Comparison of ENCODE assay signal across 14 cellular contexts in genomic region chr17:66715076-66715675, GRCh38.
DNase-seq lines count a peak whose midpoint lies in the region; ATAC-seq, FAIRE-seq and TF ChIP-seq lines count a peak whose summit lies in the region.
"Had no signal": no experiment of that assay in that cellular context is flagged by ENCODE, and none has a peak within 500 bp of the region (broad histone marks: within the 10 kb centered on the region; RNA-seq: fewer than 3 reads in every experiment).

No MANE protein-coding gene starts in this region.

- no peaks in the 10 kb centered on the region for H4K20me1 ChIP-seq in GM23248 (ENCODE audit: insufficient read depth)

- no peak overlapping the region for H3K4me3 Mint-ChIP-seq in activated naive CD4-positive, alpha-beta T cell treated with anti-CD3 and anti-CD28 coated beads, Interleukin-2, amount 10 ng/mL, durations not matched to agents 7 days and 5 days
- H3K4me3 Mint-ChIP-seq: CD8-positive, alpha-beta T cell; central memory CD8-positive, alpha-beta T cell had no signal

- H3F3A ChIP-seq in GM23248 (ENCODE audit: insufficient read depth) = no peaks in the 10 kb centered on the region

- H3K4me1 ChIP-seq in mucosa of rectum (ENCODE audit: control insufficient read depth in 2 of 2, insufficient read depth in 2 of 2, low read length in 2 of 2) (peaks cover 26 to 46% of the 10 kb centered on the region in 2 donors), tibial nerve (peaks cover 0 to 49% (median 8%) of the 10 kb centered on the region in 4 donors), GM23248 (ENCODE audit: insufficient read depth) (no peaks in the 10 kb centered on the region)

- CTCF ChIA-PET in activated naive CD4-positive, alpha-beta T cell treated with anti-CD3 and anti-CD28 coated beads, Interleukin-2, amount 10 ng/mL, durations not matched to agents 7 days and 5 days (lab: Charles Lee) = interaction anchor here (0.6 to 1.9 kb wide), 4 partner anchors 12 to 187 kb away, joined by 3 to 4 read pairs (median 3); no protein-coding TSS in a partner anchor

- no peaks in the 10 kb centered on the region for H3K9me3 Mint-ChIP-seq in activated naive CD4-positive, alpha-beta T cell treated with anti-CD3 and anti-CD28 coated beads, Interleukin-2, amount 50 U/mL, for 72 hours
- H3K9me3 Mint-ChIP-seq in activated naive CD4-positive, alpha-beta T cell treated with anti-CD3 and anti-CD28 coated beads, Interleukin-2, amount 10 ng/mL, durations not matched to agents 7 days and 5 days = no peaks in the 10 kb centered on the region
- H3K9me3 Mint-ChIP-seq: CD8-positive, alpha-beta T cell; central memory CD8-positive, alpha-beta T cell had no signal

- no peak for TF ChIP-seq CTCF in tibial nerve (IDR thresholded peaks at IDR 0.05)

- H3K4me2 ChIP-seq in GM23248 (ENCODE audit: unreplicated experiment) = no peak overlapping the region

- no peak for TF ChIP-seq EP300 in tibial nerve (IDR thresholded peaks at IDR 0.05)

- FAIRE-seq in urothelium cell line (lab: Jason Lieb, UNC) = no peak
- FAIRE-seq: endometrium had no signal

- H3K27ac Mint-ChIP-seq in activated naive CD4-positive, alpha-beta T cell treated with anti-CD3 and anti-CD28 coated beads, Interleukin-2, amount 50 U/mL, for 72 hours = peak overlapping the region; percentile 71 to 94
- H3K27ac Mint-ChIP-seq in activated naive CD4-positive, alpha-beta T cell treated with anti-CD3 and anti-CD28 coated beads, Interleukin-2, amount 10 ng/mL, durations not matched to agents 7 days and 5 days = no peak overlapping the region

- H3K36me3 Mint-ChIP-seq in activated naive CD4-positive, alpha-beta T cell treated with anti-CD3 and anti-CD28 coated beads, Interleukin-2, amount 50 U/mL, for 72 hours = peaks cover 0 to 13% of the 10 kb centered on the region in 2 donors
- H3K36me3 Mint-ChIP-seq in activated naive CD4-positive, alpha-beta T cell treated with anti-CD3 and anti-CD28 coated beads, Interleukin-2, amount 10 ng/mL, durations not matched to agents 7 days and 5 days = peaks cover 34% of the 10 kb centered on the region

- H3K27ac ChIP-seq in mucosa of rectum (ENCODE audit: low read depth in 2 of 2, low read length in 2 of 2) (peak overlapping the region; percentile 84 to 90), tibial nerve (peak overlapping the region in 3 of 4 donors; percentile 45 to 78 (median 77)), GM23248 (no peak overlapping the region)

- in situ Hi-C loops in GM23248 (cut with MboI) = no loop called here

- peak overlapping the region in 1 of 2 donors; percentile 60 for H3K9ac ChIP-seq in mucosa of rectum (ENCODE audit: low read depth in 1 of 2, low read length in 2 of 2)
- H3K9ac ChIP-seq in GM23248 = no peak overlapping the region

- WGBS in tibial nerve, 2 donors = 38% methylated on average over 11 of the region's 11 CpGs
- WGBS in GM23248 (ENCODE audit: low coverage in 1 of 2, low lambda C conversion rate in 2 of 2, missing lambda C conversion rate in 2 of 2), 2 experiments = 65 to 66% methylated on average over 11 of the region's 11 CpGs

- H3K4me1 Mint-ChIP-seq in activated naive CD4-positive, alpha-beta T cell treated with anti-CD3 and anti-CD28 coated beads, Interleukin-2, amount 10 ng/mL, durations not matched to agents 7 days and 5 days = peaks cover 29% of the 10 kb centered on the region

- H3K36me3 ChIP-seq in mucosa of rectum (ENCODE audit: control insufficient read depth in 2 of 2, insufficient read depth in 2 of 2, low read length in 2 of 2) (no peaks in the 10 kb centered on the region), tibial nerve (peaks cover 0 to 7% (median 0%) of the 10 kb centered on the region in 3 donors), GM23248 (ENCODE audit: low read depth) (no peaks in the 10 kb centered on the region)
- H3K36me3 ChIP-seq: stomach had no signal

- H3K27me3 Mint-ChIP-seq in activated naive CD4-positive, alpha-beta T cell treated with anti-CD3 and anti-CD28 coated beads, Interleukin-2, amount 10 ng/mL, durations not matched to agents 7 days and 5 days = no peaks in the 10 kb centered on the region
- H3K27me3 Mint-ChIP-seq: central memory CD8-positive, alpha-beta T cell had no signal

- H3K9me2 ChIP-seq in GM23248 (ENCODE audit: insufficient read depth) = no peaks in the 10 kb centered on the region

- DNase-seq in activated naive CD4-positive, alpha-beta T cell treated with anti-CD3 and anti-CD28 coated beads, Interleukin-2, amount 50 U/mL, for 72 hours (ENCODE audit: low spot score in 2 of 2) = no peak
- no peak for DNase-seq in activated naive CD4-positive, alpha-beta T cell treated with anti-CD3 and anti-CD28 coated beads, Interleukin-2, amount 10 ng/mL, durations not matched to agents 7 days and 5 days
- peak; percentile 43 for DNase-seq in activated CD8-positive, alpha-beta memory T cell treated with anti-CD3 and anti-CD28 coated beads, Interleukin-2, amount 50 U/mL, for 48 hours
- no peak for DNase-seq in tibial nerve (ENCODE audit: low spot score in 2 of 2)
- no peak for DNase-seq in urothelium cell line (ENCODE audit: low spot score)
- no peak for DNase-seq in GM23248
- DNase-seq: left ventricle myocardium superior, stomach had no signal

- H3K79me2 ChIP-seq in GM23248 (ENCODE audit: insufficient read depth) = no peaks in the 10 kb centered on the region

- H3K4me3 ChIP-seq in mucosa of rectum (ENCODE audit: low read length in 2 of 2) = peak overlapping the region in 1 of 2 donors; percentile 44
- H3K4me3 ChIP-seq in tibial nerve = no peak overlapping the region
- H3K4me3 ChIP-seq in GM23248 = no peak overlapping the region
- H3K4me3 ChIP-seq: K562, stomach had no signal

- ATAC-seq in activated naive CD4-positive, alpha-beta T cell treated with anti-CD3 and anti-CD28 coated beads, Interleukin-2, amount 50 U/mL, for 72 hours = no peak
- ATAC-seq in HG03457 (IDR thresholded peaks at IDR 0.05; ENCODE audit: unreplicated experiment) = no peak

- no peak overlapping the region for H2AFZ ChIP-seq in GM23248

- H3K27me3 ChIP-seq in mucosa of rectum (ENCODE audit: control insufficient read depth in 2 of 2, insufficient read depth in 2 of 2, low read length in 2 of 2) (no peaks in the 10 kb centered on the region), tibial nerve (no peaks in the 10 kb centered on the region), GM23248 (replicated peaks; ENCODE audit: insufficient read depth) (no peaks in the 10 kb centered on the region)
- H3K27me3 ChIP-seq: stomach had no signal

- H3K9me3 ChIP-seq in mucosa of rectum (ENCODE audit: control insufficient read depth in 2 of 2, low read length in 2 of 2) (no peaks in the 10 kb centered on the region), tibial nerve (no peaks in the 10 kb centered on the region), GM23248 (ENCODE audit: low read depth) (no peaks in the 10 kb centered on the region)
- H3K9me3 ChIP-seq: stomach had no signal

- no peak for TF ChIP-seq POLR2A in tibial nerve (IDR thresholded peaks at IDR 0.05)
